ENCODE assay signal across 8 cellular contexts in the genomic region with DNA sequence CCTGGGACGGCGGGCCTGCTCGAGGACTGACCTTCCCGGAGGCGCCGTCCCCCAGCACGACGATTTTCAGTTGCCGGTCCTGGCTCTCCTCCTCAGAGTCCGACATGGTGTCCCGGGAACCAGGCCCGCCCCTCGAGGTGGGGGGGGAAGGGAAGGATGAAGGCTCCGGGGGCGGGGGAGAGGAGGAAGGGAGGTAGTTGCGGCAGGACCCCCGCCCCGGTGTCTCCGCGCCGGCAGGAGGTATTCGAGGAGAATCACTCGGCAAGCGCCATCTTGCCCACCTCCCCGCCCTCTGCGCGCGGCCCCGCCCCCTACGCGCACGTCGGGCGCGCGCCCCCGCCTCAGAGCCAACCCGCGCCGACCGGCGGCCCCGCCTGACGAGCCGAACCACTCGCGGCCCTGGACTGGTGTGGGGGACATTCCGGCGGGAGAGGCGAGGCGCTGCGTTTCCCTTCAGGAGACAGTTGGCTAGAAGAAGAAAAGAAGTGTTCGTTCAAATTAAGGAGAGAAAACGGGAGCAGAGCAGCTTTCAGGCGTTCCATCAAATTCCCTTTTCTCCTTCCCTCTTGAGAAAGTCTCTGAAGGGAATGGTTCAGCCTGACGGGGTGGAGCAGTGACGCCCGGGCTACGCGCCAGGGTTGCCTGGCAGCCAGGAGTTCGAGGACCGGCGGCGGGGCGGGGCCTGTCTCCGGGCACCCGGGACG. TPM values are rescaled to one million over a fixed set of nuclear protein-coding genes. Genes with fewer than 3 reads are reported as not detected.
A peak's percentile ranks its signal among the peaks of the same experiment; 100 is the strongest.
DNase-seq lines count a peak whose midpoint lies in the region; ATAC-seq and TF ChIP-seq lines count a peak whose summit lies in the region.

A gene (minus strand): TSS at position 296 of the 704 bp plus-strand sequence.

- TF ChIP-seq CTCF in GM10248 (IDR thresholded peaks at IDR 0.05; ENCODE audit: control extremely low read depth, extremely low read depth, low read depth, missing control alignments) (no peak), SK-N-SH (IDR thresholded peaks at IDR 0.05) (no peak), gastroesophageal sphincter (IDR thresholded peaks at IDR 0.05) (no peak), neutrophil (IDR thresholded peaks at IDR 0.05) (peak; percentile 38), subcutaneous adipose tissue (IDR thresholded peaks at IDR 0.05; ENCODE audit: low read depth) (no peak)

- TF ChIP-seq EP300 in SK-N-SH (IDR thresholded peaks at IDR 0.05; ENCODE audit: borderline replicate concordance in 1 of 2, low read depth in 1 of 2, low read length in 1 of 2) (no peak), gastroesophageal sphincter (IDR thresholded peaks at IDR 0.05) (no peak)

- peak within 1 kb of the TSS; percentile 90 for H2AFZ ChIP-seq in SK-N-SH (ENCODE audit: low read depth)

- peaks cover 46% of the 10 kb centered on the region for H3K79me2 ChIP-seq in SK-N-SH (ENCODE audit: insufficient read depth)

- H3K27me3 ChIP-seq in SK-N-SH (ENCODE audit: insufficient read depth) (no peaks in the 10 kb centered on the region), gastroesophageal sphincter (peaks cover 9% of the 10 kb centered on the region), neutrophil (peaks cover 41% of the 10 kb centered on the region)

- H3K9me2 ChIP-seq in SK-N-SH = no peaks in the 10 kb centered on the region

- H3K9me3 ChIP-seq in SK-N-SH = no peaks in the 10 kb centered on the region
- H3K9me3 ChIP-seq in gastroesophageal sphincter = no peaks in the 10 kb centered on the region
- no peaks in the 10 kb centered on the region for H3K9me3 ChIP-seq in neutrophil

- H3K36me3 ChIP-seq in SK-N-SH (replicated peaks in 1 of 2; ENCODE audit: control insufficient read depth in 1 of 2, insufficient read depth in 2 of 2, low read length in 1 of 2) = peaks cover 0 to 2% of the 10 kb centered on the region in 2 experiments
- no peaks in the 10 kb centered on the region for H3K36me3 ChIP-seq in gastroesophageal sphincter
- H3K36me3 ChIP-seq in neutrophil = no peaks in the 10 kb centered on the region

- peak within 1 kb of the TSS; percentile 96 for H3K9ac ChIP-seq in SK-N-SH

- peaks cover 14% of the 10 kb centered on the region for H3F3A ChIP-seq in SK-N-SH (replicated peaks; ENCODE audit: insufficient read depth)

- no peak for TF ChIP-seq RAD21 in SK-N-SH (IDR thresholded peaks at IDR 0.05; ENCODE audit: low read length)

- POLR2A ChIA-PET in GM10248 (lab: Yijun Ruan, JAX) = no interaction called here
- POLR2A ChIA-PET in SK-N-SH (lab: Yijun Ruan, JAX) = no interaction called here

- H3K4me2 ChIP-seq in SK-N-SH = peak within 1 kb of the TSS; percentile 94

- H3K27ac ChIP-seq in SK-N-SH (ENCODE audit: low read depth in 2 of 2, low read length in 1 of 2) (peak within 1 kb of the TSS; percentile 93 to 97), gastroesophageal sphincter (peak within 1 kb of the TSS; percentile 92 to 96 (median 94)), neutrophil (peak within 1 kb of the TSS; percentile 96)

- H3K4me1 ChIP-seq in SK-N-SH (ENCODE audit: control insufficient read depth in 1 of 2, insufficient read depth in 2 of 2, low read depth in 1 of 2, low read length in 1 of 2) (peaks cover 7 to 8% of the 10 kb centered on the region in 2 experiments; a peak in 3 of 4 replicates), gastroesophageal sphincter (peaks cover 0 to 49% (median 6%) of the 10 kb centered on the region in 3 donors), neutrophil (ENCODE audit: control insufficient read depth in 1 of 2, insufficient read depth in 1 of 2, low read depth in 1 of 2, low read length in 1 of 2) (peaks cover 19 to 20% of the 10 kb centered on the region in 2 experiments)

- peak within 1 kb of the TSS; percentile 93 to 94 for H3K4me3 ChIP-seq in SK-N-SH (ENCODE audit: low read depth in 2 of 2, low read length in 1 of 2)
- H3K4me3 ChIP-seq in gastroesophageal sphincter = peak within 1 kb of the TSS; percentile 83 to 87
- H3K4me3 ChIP-seq in neutrophil (ENCODE audit: low read depth in 1 of 2, low read length in 1 of 2) = peak within 1 kb of the TSS; percentile 79 to 95

- TF ChIP-seq POLR2A in gastroesophageal sphincter (IDR thresholded peaks at IDR 0.05) = peak; percentile 47 to 64

- DNase-seq in GM10248 (ENCODE audit: extremely low spot score) = peak; percentile 92
- peak; percentile 91 for DNase-seq in NCI-H1092 (lab: John Stamatoyannopoulos, UW)
- peak; percentile 95 for DNase-seq in SK-N-SH
- peak; percentile 95 for DNase-seq in activated naive CD4-positive, alpha-beta T cell treated with anti-CD3 and anti-CD28 coated beads, Interleukin-2, amount 50 U/mL, for 16 hours

- under 1% methylated on average over 24 of the region's 68 CpGs for WGBS in SK-N-SH (ENCODE audit: low lambda C conversion rate)
- 0% methylated on average over 4 to 8 of the region's 68 CpGs for WGBS in gastroesophageal sphincter (ENCODE audit: low coverage in 1 of 2), 2 donors

- CTCF ChIA-PET in GM10248 (lab: Yijun Ruan, JAX) (interaction anchor here (1.0 kb wide), 1 partner anchor 53 kb away, joined by 3 read pairs; no protein-coding TSS in a partner anchor), SK-N-SH (lab: Yijun Ruan, JAX) (interaction anchor here (1.1 to 1.3 kb wide), 2 partner anchors 11 to 64 kb away, joined by 4 read pairs; no protein-coding TSS in a partner anchor)

- H4K20me1 ChIP-seq in SK-N-SH (ENCODE audit: insufficient read depth) = peaks cover 12% of the 10 kb centered on the region; the same call in 1 of the 2 replicates

- ATAC-seq in HG02610 (IDR thresholded peaks at IDR 0.05; ENCODE audit: unreplicated experiment) (peak; percentile 97), gastroesophageal sphincter (peak; percentile 97)

TF ChIP-seq in SK-N-SH, 30 proteins besides CTCF, POLR2A, EP300 and RAD21:
- TF ChIP-seq ELF1 (IDR thresholded peaks at IDR 0.05) = no peak
- TF ChIP-seq CHD2 (IDR thresholded peaks at IDR 0.05; ENCODE audit: low read length, partially characterized antibody) = peak; percentile 29
- TF ChIP-seq, protein P1, sequence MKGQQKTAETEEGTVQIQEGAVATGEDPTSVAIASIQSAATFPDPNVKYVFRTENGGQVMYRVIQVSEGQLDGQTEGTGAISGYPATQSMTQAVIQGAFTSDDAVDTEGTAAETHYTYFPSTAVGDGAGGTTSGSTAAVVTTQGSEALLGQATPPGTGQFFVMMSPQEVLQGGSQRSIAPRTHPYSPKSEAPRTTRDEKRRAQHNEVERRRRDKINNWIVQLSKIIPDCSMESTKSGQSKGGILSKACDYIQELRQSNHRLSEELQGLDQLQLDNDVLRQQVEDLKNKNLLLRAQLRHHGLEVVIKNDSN (IDR thresholded peaks at IDR 0.05; ENCODE audit: borderline replicate concordance, low read depth) = no peak
- TF ChIP-seq NRF1 (IDR thresholded peaks at IDR 0.05; ENCODE audit: low read depth, low read length) = peak; percentile 54
- no peak for TF ChIP-seq SIN3A (IDR thresholded peaks at IDR 0.05; ENCODE audit: borderline replicate concordance, low read depth, low read length)
- TF ChIP-seq, protein P2, sequence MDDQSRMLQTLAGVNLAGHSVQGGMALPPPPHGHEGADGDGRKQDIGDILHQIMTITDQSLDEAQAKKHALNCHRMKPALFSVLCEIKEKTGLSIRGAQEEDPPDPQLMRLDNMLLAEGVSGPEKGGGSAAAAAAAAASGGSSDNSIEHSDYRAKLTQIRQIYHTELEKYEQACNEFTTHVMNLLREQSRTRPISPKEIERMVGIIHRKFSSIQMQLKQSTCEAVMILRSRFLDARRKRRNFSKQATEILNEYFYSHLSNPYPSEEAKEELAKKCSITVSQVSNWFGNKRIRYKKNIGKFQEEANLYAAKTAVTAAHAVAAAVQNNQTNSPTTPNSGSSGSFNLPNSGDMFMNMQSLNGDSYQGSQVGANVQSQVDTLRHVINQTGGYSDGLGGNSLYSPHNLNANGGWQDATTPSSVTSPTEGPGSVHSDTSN (IDR thresholded peaks at IDR 0.05) = 0 out of 2 replicates have a peak, but pooled peaks have one; percentile 12
- TF ChIP-seq SMC3 (IDR thresholded peaks at IDR 0.05; ENCODE audit: low read depth, low read length) = no peak
- no peak for TF ChIP-seq FOXM1 (IDR thresholded peaks at IDR 0.05; ENCODE audit: low read depth)
- TF ChIP-seq RCOR1 (IDR thresholded peaks at IDR 0.05; ENCODE audit: low read length) = no peak
- peak; percentile 69 for TF ChIP-seq NFIC (IDR thresholded peaks at IDR 0.05; ENCODE audit: borderline replicate concordance)
- TF ChIP-seq GABPA (IDR thresholded peaks at IDR 0.05; ENCODE audit: low read depth) = no peak
- no peak for TF ChIP-seq MEF2A (IDR thresholded peaks at IDR 0.05; ENCODE audit: borderline replicate concordance, low read depth)
- TF ChIP-seq RFX5 (IDR thresholded peaks at IDR 0.05; ENCODE audit: low read length) = no peak
- TF ChIP-seq GATA2 (CRISPR knock-in tag; IDR thresholded peaks at IDR 0.05) = no peak
- TF ChIP-seq, protein P3, sequence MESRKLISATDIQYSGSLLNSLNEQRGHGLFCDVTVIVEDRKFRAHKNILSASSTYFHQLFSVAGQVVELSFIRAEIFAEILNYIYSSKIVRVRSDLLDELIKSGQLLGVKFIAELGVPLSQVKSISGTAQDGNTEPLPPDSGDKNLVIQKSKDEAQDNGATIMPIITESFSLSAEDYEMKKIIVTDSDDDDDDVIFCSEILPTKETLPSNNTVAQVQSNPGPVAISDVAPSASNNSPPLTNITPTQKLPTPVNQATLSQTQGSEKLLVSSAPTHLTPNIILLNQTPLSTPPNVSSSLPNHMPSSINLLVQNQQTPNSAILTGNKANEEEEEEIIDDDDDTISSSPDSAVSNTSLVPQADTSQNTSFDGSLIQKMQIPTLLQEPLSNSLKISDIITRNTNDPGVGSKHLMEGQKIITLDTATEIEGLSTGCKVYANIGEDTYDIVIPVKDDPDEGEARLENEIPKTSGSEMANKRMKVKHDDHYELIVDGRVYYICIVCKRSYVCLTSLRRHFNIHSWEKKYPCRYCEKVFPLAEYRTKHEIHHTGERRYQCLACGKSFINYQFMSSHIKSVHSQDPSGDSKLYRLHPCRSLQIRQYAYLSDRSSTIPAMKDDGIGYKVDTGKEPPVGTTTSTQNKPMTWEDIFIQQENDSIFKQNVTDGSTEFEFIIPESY (IDR thresholded peaks at IDR 0.05; ENCODE audit: borderline replicate concordance, low read depth) = no peak
- peak; percentile 88 for TF ChIP-seq YY1 (IDR thresholded peaks at IDR 0.05; ENCODE audit: low read depth)
- TF ChIP-seq TAF1 (IDR thresholded peaks at IDR 0.05; ENCODE audit: borderline replicate concordance, low read depth, low read length) = peak; percentile 96
- no peak for TF ChIP-seq RXRA (IDR thresholded peaks at IDR 0.05; ENCODE audit: borderline replicate concordance, low read depth)
- no peak for TF ChIP-seq TEAD4 (IDR thresholded peaks at IDR 0.05; ENCODE audit: borderline replicate concordance, insufficient read depth)
- TF ChIP-seq JUND (IDR thresholded peaks at IDR 0.05) = peak; percentile 23; the same call in 1 of the 2 replicates
TF ChIP-seq in SK-N-SH: peak in this region for 7.

RNA-seq across cellular contexts. Expression of the gene that starts here (rescaled TPM):
- 10.5 and 14.8 TPM in 2 replicates for polyA plus RNA-seq in SK-N-SH (2012; rRNA removed)
- 15.3 and 18.5 TPM in 2 replicates for polyA plus RNA-seq in SK-N-SH (2012; cell fraction: cytosol; rRNA removed)
- polyA plus RNA-seq in SK-N-SH (2012; cell fraction: nucleus; rRNA removed) = 8.0 and 14.2 TPM in 2 replicates
- 10 to 100 TPM; 14.8 to 25.7 (median 18.3) TPM for total RNA-seq in gastroesophageal sphincter
- total RNA-seq in subcutaneous adipose tissue = 10 to 100 TPM; 18.7 to 34.2 (median 20.1) TPM

Comparison
In these comparisons a context has a peak if more than half of its experiments do, and no peak if none do; other contexts are left out.
1. Peak in every context shown above with its lines: DNase-seq, ATAC-seq, H3K4me3 ChIP-seq and H3K27ac ChIP-seq.